In genomic region chr10:114019226-114019625, GRCh38 we compare ENCODE assay signal across 28 cellular contexts. TPM values are rescaled to one million over a fixed set of nuclear protein-coding genes. Genes with fewer than 3 reads are reported as not detected.
"Had no signal": no experiment of that assay in that cellular context is flagged by ENCODE, and none has a peak within 500 bp of the region (broad histone marks: within the 10 kb centered on the region; RNA-seq: fewer than 3 reads in every experiment).

No MANE protein-coding gene starts in this region.

- H3K4me1 ChIP-seq: testis, thyroid gland, transverse colon, uterus had no signal

- H3K4me3 ChIP-seq: stomach, suprapubic skin, testis, thoracic aorta, thyroid gland, tibial artery, tibial nerve, transverse colon, upper lobe of left lung, upper lobe of right lung, uterus, vagina had no signal

- H3K27me3 ChIP-seq: stomach, suprapubic skin, testis, thyroid gland, tibial nerve, transverse colon, upper lobe of left lung, upper lobe of right lung, uterus, vagina had no signal

- H3K36me3 ChIP-seq: stomach, suprapubic skin, thoracic aorta, thyroid gland, tibial artery, tibial nerve, transverse colon, upper lobe of left lung, upper lobe of right lung, uterus, vagina had no signal

- ATAC-seq: stimulated activated effector memory CD8-positive, alpha-beta T cell treated with anti-CD3 and anti-CD28 coated beads, Interleukin-12 subunit alpha, Interleukin-12 subunit beta, amount 100 ng/mL, for 72 hours; stimulated activated memory B cell treated with anti-CD40 and anti-IgM and Interleukin-4, amounts not matched to agents 10 μg/mL and 1 μg/mL and 100 μg/mL, for 72 hours; stimulated activated naive B cell treated with anti-CD40 and anti-IgM and Interleukin-4, amounts not matched to agents 10 μg/mL and 1 μg/mL and 100 μg/mL, for 72 hours; stimulated activated naive CD8-positive, alpha-beta T cell treated with anti-CD3 and anti-CD28 coated beads, Interleukin-15, amount 100 ng/mL, for 72 hours; stimulated activated naive CD8-positive, alpha-beta T cell treated with anti-CD3 and anti-CD28 coated beads, Interleukin-15, Interleukin-2, amounts not matched to agents 100 U/mL and 50 U/mL, for 24 hours; upper lobe of right lung had no signal

- H3K27me3 Mint-ChIP-seq: stimulated activated memory B cell treated with anti-CD40 and anti-IgM and Interleukin-4, amounts not matched to agents 10 μg/mL and 1 μg/mL and 100 μg/mL, for 72 hours had no signal

- H3K27ac Mint-ChIP-seq: stimulated activated effector memory CD8-positive, alpha-beta T cell treated with anti-CD3 and anti-CD28 coated beads, Interleukin-12 subunit alpha, Interleukin-12 subunit beta, amount 100 ng/mL, for 72 hours; stimulated activated naive B cell treated with anti-CD40 and anti-IgM and Interleukin-4, amounts not matched to agents 10 μg/mL and 1 μg/mL and 100 μg/mL, for 72 hours; stimulated activated naive CD8-positive, alpha-beta T cell treated with anti-CD3 and anti-CD28 coated beads, Interleukin-15, Interleukin-2, amounts not matched to agents 100 ng/mL and 50 ng/mL, for 24 hours; type B pancreatic cell had no signal

- DNase-seq: stimulated activated CD4-positive, alpha-beta T cell treated with anti-CD3 and anti-CD28 coated beads, Interleukin-2, amount 100 ng/mL, for 48 hours; stimulated activated CD4-positive, alpha-beta T cell treated with anti-CD3 and anti-CD28 coated beads, Interleukin-4, amount 100 ng/mL, for 1 hour; stimulated activated CD4-positive, alpha-beta T cell treated with anti-CD3 and anti-CD28 coated beads, Interleukin-4, amount 100 ng/mL, for 24 hours; stimulated activated CD4-positive, alpha-beta T cell treated with anti-CD3 and anti-CD28 coated beads, Interleukin-4, amount 100 ng/mL, for 4 hours; stimulated activated CD8-positive, alpha-beta memory T cell treated with anti-CD3 and anti-CD28 coated beads, Interleukin-4, amount 100 ng/mL, for 48 hours; stimulated activated naive B cell treated with anti-CD40 and anti-IgM and Interleukin-4, amounts not matched to agents 10 μg/mL and 1 μg/mL and 100 μg/mL, for 72 hours; stimulated activated naive CD4-positive, alpha-beta T cell; stimulated activated naive CD4-positive, alpha-beta T cell treated with Interleukin-2 at 50 U/mL for 16 hours; stimulated activated naive CD8-positive, alpha-beta T cell treated with anti-CD3 and anti-CD28 coated beads, Interleukin-15, amount 100 ng/mL, for 72 hours; stimulated activated naive CD8-positive, alpha-beta T cell treated with anti-CD3 and anti-CD28 coated beads, Interleukin-15, Interleukin-2, amounts not matched to agents 100 U/mL and 50 U/mL, for 24 hours; stomach; testis; thyroid gland; tibial artery; transverse colon; trophoblast cell; upper lobe of left lung; upper lobe of right lung; uterus had no signal

- H3K4me3 Mint-ChIP-seq: stimulated activated effector memory CD8-positive, alpha-beta T cell treated with anti-CD3 and anti-CD28 coated beads, Interleukin-12 subunit alpha, Interleukin-12 subunit beta, amount 100 ng/mL, for 72 hours; stimulated activated memory B cell treated with anti-CD40 and anti-IgM and Interleukin-4, amounts not matched to agents 10 μg/mL and 1 μg/mL and 100 μg/mL, for 72 hours; stimulated activated naive B cell treated with anti-CD40 and anti-IgM and Interleukin-4, amounts not matched to agents 10 μg/mL and 1 μg/mL and 100 μg/mL, for 72 hours; stimulated activated naive CD8-positive, alpha-beta T cell treated with anti-CD3 and anti-CD28 coated beads, Interleukin-15, amount 100 ng/mL, for 72 hours; stimulated activated naive CD8-positive, alpha-beta T cell treated with anti-CD3 and anti-CD28 coated beads, Interleukin-15, Interleukin-2, amounts not matched to agents 100 ng/mL and 50 ng/mL, for 24 hours; type B pancreatic cell had no signal

- FAIRE-seq: urothelium cell line had no signal

- H3K36me3 Mint-ChIP-seq: stimulated activated effector memory CD8-positive, alpha-beta T cell treated with anti-CD3 and anti-CD28 coated beads, Interleukin-12 subunit alpha, Interleukin-12 subunit beta, amount 100 ng/mL, for 72 hours; stimulated activated memory B cell treated with anti-CD40 and anti-IgM and Interleukin-4, amounts not matched to agents 10 μg/mL and 1 μg/mL and 100 μg/mL, for 72 hours; stimulated activated naive B cell treated with anti-CD40 and anti-IgM and Interleukin-4, amounts not matched to agents 10 μg/mL and 1 μg/mL and 100 μg/mL, for 72 hours; type B pancreatic cell had no signal

- H3K9me3 Mint-ChIP-seq: stimulated activated naive CD8-positive, alpha-beta T cell treated with anti-CD3 and anti-CD28 coated beads, Interleukin-15, amount 100 ng/mL, for 72 hours; type B pancreatic cell had no signal

- H3K9me3 ChIP-seq: suprapubic skin, testis, thoracic aorta, thyroid gland, tibial artery, transverse colon, upper lobe of left lung, upper lobe of right lung, uterus, vagina had no signal

- H3K27ac ChIP-seq: stomach, suprapubic skin, testis, thoracic aorta, thyroid gland, tibial artery, tibial nerve, transverse colon, upper lobe of left lung, upper lobe of right lung, uterus, vagina had no signal

RNA-seq across cellular contexts. Expression of gene ADRB1, which starts 24.4 kb away (rescaled TPM):
- total RNA-seq: vagina had no signal
